24 cellular contexts compared by ENCODE assay signal in the genomic region with DNA sequence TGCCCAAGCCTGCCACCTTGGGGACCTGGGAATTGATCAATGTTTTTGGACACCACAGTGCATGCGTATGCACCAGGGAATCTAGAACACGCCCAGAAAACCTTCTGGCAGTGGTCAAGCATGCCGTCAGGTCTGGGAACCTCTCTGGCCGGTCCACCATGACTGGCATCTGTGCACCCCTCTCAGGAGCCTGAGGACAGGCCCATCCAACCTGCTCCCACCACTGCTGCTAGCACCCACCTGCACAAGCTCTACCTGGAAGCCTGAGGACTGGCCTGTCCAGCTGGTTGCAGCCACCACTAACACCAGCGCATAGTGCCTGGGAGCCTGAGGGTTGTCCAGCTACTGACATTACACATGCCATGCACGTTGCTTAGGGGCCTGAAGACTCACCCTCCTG.
"Had no signal": no experiment of that assay in that cellular context is flagged by ENCODE, and none has a peak within 500 bp of the region (broad histone marks: within the 10 kb centered on the region; RNA-seq: fewer than 3 reads in every experiment).

No MANE protein-coding gene starts in this region.

- H3K9ac ChIP-seq: neural progenitor cell had no signal

- H2AFZ ChIP-seq: hepatocyte, neural progenitor cell had no signal

- H3K4me2 ChIP-seq: hepatocyte, neural progenitor cell, smooth muscle cell had no signal

- H3K4me1 Mint-ChIP-seq: naive thymus-derived CD8-positive, alpha-beta T cell; nephron progenitor cell; neural progenitor cell; stimulated activated naive B cell treated with anti-CD40 and anti-IgM and Interleukin-4, amounts not matched to agents 10 μg/mL and 1 μg/mL and 100 μg/mL, for 72 hours had no signal

- H3K4me1 ChIP-seq: left ventricle myocardium inferior, neural progenitor cell, right atrium auricular region, right lobe of liver, stomach, thyroid gland, transverse colon, upper lobe of left lung, vagina had no signal

- H3K79me2 ChIP-seq: hepatocyte had no signal

- ATAC-seq: naive thymus-derived CD8-positive, alpha-beta T cell; stimulated activated naive CD8-positive, alpha-beta T cell treated with anti-CD3 and anti-CD28 coated beads, Interleukin-15, Interleukin-2, amounts not matched to agents 100 U/mL and 50 U/mL, for 24 hours had no signal

- H3K9me3 ChIP-seq: ovary, right atrium auricular region, right lobe of liver, testis, thyroid gland, transverse colon, upper lobe of left lung, vagina had no signal

- DNase-seq: left ventricle myocardium inferior; naive thymus-derived CD8-positive, alpha-beta T cell; ovary; right lobe of liver; stimulated activated CD4-positive, alpha-beta T cell treated with anti-CD3 and anti-CD28 coated beads, Interleukin-1b, Interleukin-23, amount 100 ng/mL, for 48 hours; stimulated activated CD4-positive, alpha-beta T cell treated with anti-CD3 and anti-CD28 coated beads, Interleukin-2, amount 100 ng/mL, for 48 hours; stimulated activated CD4-positive, alpha-beta T cell treated with anti-CD3 and anti-CD28 coated beads, Interleukin-4, amount 100 ng/mL, for 4 hours; stimulated activated CD8-positive, alpha-beta memory T cell treated with anti-CD3 and anti-CD28 coated beads, Interleukin-4, amount 100 ng/mL, for 48 hours; stimulated activated naive B cell treated with anti-CD40 and anti-IgM and Interleukin-4, amounts not matched to agents 10 μg/mL and 1 μg/mL and 100 μg/mL, for 72 hours; stimulated activated naive CD8-positive, alpha-beta T cell treated with anti-CD3 and anti-CD28 coated beads, Interleukin-15, Interleukin-2, amounts not matched to agents 100 U/mL and 50 U/mL, for 24 hours; stomach; testis; thyroid gland; transverse colon; upper lobe of left lung had no signal

- H3K9me3 Mint-ChIP-seq: nephron progenitor cell, neural progenitor cell had no signal

- H3K27me3 ChIP-seq: hepatocyte, neural progenitor cell, ovary, right atrium auricular region, right lobe of liver, stomach, testis, thyroid gland, transverse colon, upper lobe of left lung, vagina had no signal

- H3K27me3 Mint-ChIP-seq: naive thymus-derived CD8-positive, alpha-beta T cell; progenitor cell of endocrine pancreas; stimulated activated naive B cell treated with anti-CD40 and anti-IgM and Interleukin-4, amounts not matched to agents 10 μg/mL and 1 μg/mL and 100 μg/mL, for 72 hours had no signal

- H3K4me3 Mint-ChIP-seq: mesothelial cell of epicardium; naive thymus-derived CD8-positive, alpha-beta T cell; nephron progenitor cell; neural progenitor cell; stimulated activated naive B cell treated with anti-CD40 and anti-IgM and Interleukin-4, amounts not matched to agents 10 μg/mL and 1 μg/mL and 100 μg/mL, for 72 hours had no signal

- H3K27ac ChIP-seq: hepatocyte, left ventricle myocardium inferior, neural progenitor cell, ovary, right atrium auricular region, right lobe of liver, stomach, testis, thyroid gland, transverse colon, upper lobe of left lung, vagina had no signal

- H3K36me3 Mint-ChIP-seq: mesothelial cell of epicardium; naive thymus-derived CD8-positive, alpha-beta T cell; neural progenitor cell had no signal

- H3K36me3 ChIP-seq: left ventricle myocardium inferior, neural progenitor cell, ovary, right atrium auricular region, right lobe of liver, stomach, thyroid gland, transverse colon, upper lobe of left lung, vagina had no signal

- H3K4me3 ChIP-seq: hepatocyte, left ventricle myocardium inferior, lung, neural progenitor cell, ovary, right atrium auricular region, right lobe of liver, smooth muscle cell, stomach, testis, thyroid gland, transverse colon, upper lobe of left lung, vagina had no signal

- H3K27ac Mint-ChIP-seq: mesothelial cell of epicardium; naive thymus-derived CD8-positive, alpha-beta T cell; nephron progenitor cell; neural progenitor cell; progenitor cell of endocrine pancreas had no signal
